8 cellular contexts compared by ENCODE assay signal in genomic region chr12:71636704-71637115, GRCh38. TPM values are rescaled to one million over a fixed set of nuclear protein-coding genes. Genes with fewer than 3 reads are reported as not detected.
DNase-seq lines count a peak whose midpoint lies in the region; ATAC-seq and FAIRE-seq lines count a peak whose summit lies in the region.

No MANE protein-coding gene starts in this region.

- peaks cover 5 to 8% (median 6%) of the 10 kb centered on the region in 3 donors for H3K4me1 Mint-ChIP-seq in naive B cell

- DNase-seq in Daoy (ENCODE audit: low read depth) (peak; percentile 41), NCI-H1105 (lab: John Stamatoyannopoulos, UW) (peak; percentile 48), SK-N-DZ (ENCODE audit: low spot score) (peak; percentile 68), naive B cell (peak; percentile 53), T-helper 9 cell (no peak)
- DNase-seq in activated naive CD4-positive, alpha-beta T cell (lab: John Stamatoyannopoulos, UW), result no peak

- ATAC-seq in GM21723 (IDR thresholded peaks at IDR 0.05; ENCODE audit: unreplicated experiment) (peak; percentile 74), naive B cell (ENCODE audit: low read depth in 2 of 2) (peak; percentile 46 to 68)

- H3K27me3 Mint-ChIP-seq in naive B cell, result no peaks in the 10 kb centered on the region

- H3K4me3 Mint-ChIP-seq in naive B cell, result peak overlapping the region in 1 of 8 donors; percentile 10

- H3K9me3 Mint-ChIP-seq in naive B cell, result no peaks in the 10 kb centered on the region

- peak; percentile 29 for FAIRE-seq in endometrium (lab: Jason Lieb, UNC)

- H3K36me3 Mint-ChIP-seq in naive B cell, result peaks cover 12 to 27% of the 10 kb centered on the region in 2 donors

- peak overlapping the region in 5 of 6 donors; percentile 36 to 88 (median 73) for H3K27ac Mint-ChIP-seq in naive B cell

RNA-seq across cellular contexts. Expression of gene ZFC3H1, which starts 26.9 kb away (rescaled TPM):
- total RNA-seq in Daoy (2014; rRNA removed; shearing (Covaris generic)), result 14.4 and 16.9 TPM in 2 replicates
- 8.3 and 9.6 TPM in 2 replicates for polyA plus RNA-seq in SK-N-DZ (2014; cell fraction: cytosol; rRNA removed)
- 79.3 and 145 TPM in 2 replicates for polyA plus RNA-seq in SK-N-DZ (2014; cell fraction: nucleus; rRNA removed)
- polyA plus RNA-seq in naive B cell (ENCODE audit: low read depth in 6 of 6), result 10 to 100 TPM; 22.9 to 46.9 (median 38.3) TPM

RNA-seq across cellular contexts. Expression of gene THAP2, which starts 27.4 kb away (rescaled TPM):
- total RNA-seq in Daoy (2014; rRNA removed; shearing (Covaris generic)), result 2.6 and 7.1 TPM in 2 replicates
- 9.8 and 10.6 TPM in 2 replicates for polyA plus RNA-seq in SK-N-DZ (2014; cell fraction: cytosol; rRNA removed)
- polyA plus RNA-seq in SK-N-DZ (2014; cell fraction: nucleus; rRNA removed), result 16.2 and 21.8 TPM in 2 replicates
- 10 to 100 TPM in 5 of 6 donors, 1 to 10 TPM in 1; 6.0 to 17.7 (median 12.2) TPM for polyA plus RNA-seq in naive B cell (ENCODE audit: low read depth in 6 of 6)

RNA-seq across cellular contexts. Expression of gene TMEM19, which starts 49.2 kb away (rescaled TPM):
- 21.2 and 46.7 TPM in 2 replicates for total RNA-seq in Daoy (2014; rRNA removed; shearing (Covaris generic))
- polyA plus RNA-seq in SK-N-DZ (2014; cell fraction: cytosol; rRNA removed), result 10.1 and 18.6 TPM in 2 replicates
- polyA plus RNA-seq in SK-N-DZ (2014; cell fraction: nucleus; rRNA removed), result 4.8 and 5.3 TPM in 2 replicates
- polyA plus RNA-seq in naive B cell (ENCODE audit: low read depth in 6 of 6), result 100 to 1,000 TPM; 166 to 231 (median 193) TPM

Comparison
In these comparisons a context has a peak if more than half of its experiments do, and no peak if none do; other contexts are left out.
1. DNase-seq: peak in Daoy (single experiment), NCI-H1105 (single experiment), SK-N-DZ (single experiment) and naive B cell (single experiment); none in T-helper 9 cell (single experiment) and activated naive CD4-positive, alpha-beta T cell (0 of 4).